ENCODE assay signal across 30 cellular contexts in the genomic region with DNA sequence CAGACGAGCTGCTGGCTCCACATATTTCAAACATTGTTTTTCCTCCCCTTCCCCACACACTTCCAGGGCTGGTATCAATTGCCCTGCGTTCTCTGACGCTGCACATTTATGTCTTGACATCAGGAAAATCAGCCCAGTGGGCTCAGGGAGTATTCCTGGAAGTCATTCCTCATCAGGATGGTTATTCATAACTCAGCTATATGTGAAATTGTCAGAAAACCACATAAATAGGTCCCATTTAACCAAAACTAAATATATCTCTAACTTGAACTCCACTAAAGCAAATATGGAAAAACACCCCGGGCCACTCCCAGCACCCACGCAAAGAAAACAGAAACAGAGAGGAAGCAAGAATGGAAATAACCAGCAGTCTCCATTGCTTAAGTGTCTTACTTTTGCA.
A peak's percentile ranks its signal among the peaks of the same experiment; 100 is the strongest.
DNase-seq lines count a peak whose midpoint lies in the region; ATAC-seq, FAIRE-seq and TF ChIP-seq lines count a peak whose summit lies in the region.
"Had no signal": no experiment of that assay in that cellular context is flagged by ENCODE, and none has a peak within 500 bp of the region (broad histone marks: within the 10 kb centered on the region; RNA-seq: fewer than 3 reads in every experiment).

No MANE protein-coding gene starts in this region.

- H3K4me1 ChIP-seq in GM12878 (ENCODE audit: control insufficient read depth, insufficient read depth, low read length) (no peaks in the 10 kb centered on the region), smooth muscle cell (ENCODE audit: low read depth) (no peaks in the 10 kb centered on the region)

- no peak for FAIRE-seq in GM12878 (lab: Jason Lieb, UNC)
- FAIRE-seq: endothelial cell of umbilical vein had no signal

- no peak overlapping the region for H3K4me3 Mint-ChIP-seq in activated CD8-positive, alpha-beta T cell treated with anti-CD3 and anti-CD28 coated beads for 36 hours
- H3K4me3 Mint-ChIP-seq: activated naive CD4-positive, alpha-beta T cell treated with anti-CD3 and anti-CD28 coated beads for 36 hours; activated T-cell treated with anti-CD3 and anti-CD28 coated beads, Interleukin-2, amount 50 U/mL, for 4 hours; HFFc6; IgD-negative memory B cell; memory B cell; T-helper 1 cell treated with Interleukin-12 subunit alpha and Interleukin-12 subunit beta and Interleukin-4 antibody, amounts not matched to agents 30 μg/mL and 1 μg/mL, for 36 hours had no signal

- no peak for TF ChIP-seq POLR2A in GM12878 (IDR thresholded peaks at IDR 0.05; ENCODE audit: low read depth, low read length)

- BruUV-seq in GM12878 (replicated peaks; lab: Mats Ljungman, UMichigan), result no TSS peak

- SMC1A ChIA-PET in GM12878 (lab: Charles Lee; ENCODE audit: uncharacterized antibody, unreplicated experiment), result interaction anchor here (1.4 to 2.6 kb wide), 6 partner anchors 9 to 58 kb away, joined by 3 to 9 read pairs (median 5); no protein-coding TSS in a partner anchor

- no peak overlapping the region for H3K4me2 ChIP-seq in GM12878 (ENCODE audit: control insufficient read depth, insufficient read depth)
- H3K4me2 ChIP-seq in smooth muscle cell, result peak overlapping the region; percentile 58

- no peak overlapping the region for H3K27ac Mint-ChIP-seq in activated CD8-positive, alpha-beta T cell treated with anti-CD3 and anti-CD28 coated beads for 36 hours
- H3K27ac Mint-ChIP-seq: activated naive CD4-positive, alpha-beta T cell treated with anti-CD3 and anti-CD28 coated beads for 36 hours; HFFc6; IgD-negative memory B cell; memory B cell; naive B cell; T-helper 1 cell treated with Interleukin-12 subunit alpha and Interleukin-12 subunit beta and Interleukin-4 antibody, amounts not matched to agents 30 μg/mL and 1 μg/mL, for 36 hours had no signal

- TF ChIP-seq CTCF in GM12878 (IDR thresholded peaks at IDR 0.05 in 2 of 3, conservative IDR thresholded peaks at IDR 0.05 in 1 of 3; ENCODE audit: control insufficient read depth in 2 of 3, extremely low read depth in 1 of 3, insufficient read depth in 1 of 3, low read depth in 3 of 3, low read length in 3 of 3) (no peak), smooth muscle cell (IDR thresholded peaks at IDR 0.05; ENCODE audit: borderline replicate concordance, insufficient read depth, poor library complexity, severe bottlenecking) (no peak)
- no peak for TF ChIP-seq CTCF in activated CD8-positive, alpha-beta T cell treated with anti-CD3 and anti-CD28 coated beads for 36 hours (IDR thresholded peaks at IDR 0.05)

- H3K9ac ChIP-seq in GM12878 (ENCODE audit: control insufficient read depth, insufficient read depth, low read length) (no peak overlapping the region), smooth muscle cell (ENCODE audit: low read depth) (no peak overlapping the region)
- H3K9ac ChIP-seq: GM23248 had no signal

- no peaks in the 10 kb centered on the region for H3K36me3 Mint-ChIP-seq in activated CD8-positive, alpha-beta T cell treated with anti-CD3 and anti-CD28 coated beads for 36 hours (ENCODE audit: low read depth)

- no peaks in the 10 kb centered on the region for H4K20me1 ChIP-seq in GM12878 (ENCODE audit: control insufficient read depth, insufficient read depth)
- no peaks in the 10 kb centered on the region for H4K20me1 ChIP-seq in smooth muscle cell (ENCODE audit: low read depth)

- no peaks in the 10 kb centered on the region for H3F3A ChIP-seq in smooth muscle cell (ENCODE audit: low read depth)

- H3K27me3 Mint-ChIP-seq in activated CD8-positive, alpha-beta T cell treated with anti-CD3 and anti-CD28 coated beads for 36 hours, result no peaks in the 10 kb centered on the region
- H3K27me3 Mint-ChIP-seq: IgD-negative memory B cell, memory B cell, naive B cell had no signal

- TF ChIP-seq EP300 in GM12878 (IDR thresholded peaks at IDR 0.05; ENCODE audit: borderline replicate concordance in 1 of 2, control insufficient read depth in 1 of 2, low read depth in 2 of 2, low read length in 2 of 2), result no peak

- H3K27me3 ChIP-seq in GM12878 (replicated peaks in 1 of 2; ENCODE audit: control insufficient read depth in 2 of 2, insufficient read depth in 2 of 2, low read length in 1 of 2) (no peaks in the 10 kb centered on the region), smooth muscle cell (ENCODE audit: low read depth) (no peaks in the 10 kb centered on the region)
- H3K27me3 ChIP-seq: dorsolateral prefrontal cortex, upper lobe of right lung had no signal

- H3K27ac ChIP-seq in GM12878 (ENCODE audit: control insufficient read depth, insufficient read depth), result no peak overlapping the region
- peak overlapping the region; percentile 66 for H3K27ac ChIP-seq in smooth muscle cell (ENCODE audit: low read depth)
- H3K27ac ChIP-seq: GM23248, SK-N-MC, upper lobe of right lung had no signal

- H3K4me1 Mint-ChIP-seq in activated CD8-positive, alpha-beta T cell treated with anti-CD3 and anti-CD28 coated beads for 36 hours (ENCODE audit: low read depth), result peaks cover 11% of the 10 kb centered on the region

- no peak overlapping the region for H2AFZ ChIP-seq in GM12878 (ENCODE audit: control insufficient read depth, low read depth, low read length)
- H2AFZ ChIP-seq in smooth muscle cell (ENCODE audit: low read depth), result no peak overlapping the region
- H2AFZ ChIP-seq: GM23248 had no signal

- H3K79me2 ChIP-seq in GM12878 (ENCODE audit: control insufficient read depth, insufficient read depth, low read length) (no peaks in the 10 kb centered on the region), smooth muscle cell (ENCODE audit: low read depth) (no peaks in the 10 kb centered on the region)

- H3K4me3 ChIP-seq in GM12878 (no peak overlapping the region), smooth muscle cell (no peak overlapping the region)
- H3K4me3 ChIP-seq: dorsolateral prefrontal cortex, GM23248, SK-N-MC, upper lobe of right lung had no signal

- peak; percentile 39 for DNase-seq in COLO829 (ENCODE audit: low spot score)
- DNase-seq in GM12878 (ENCODE audit: low read depth, low spot score), result no peak
- DNase-seq in fibroblast of peridontal ligament (ENCODE audit: extremely low read depth), result peak; percentile 86
- DNase-seq in smooth muscle cell (lab: John Stamatoyannopoulos, UW; ENCODE audit: unreplicated experiment), result no peak
- DNase-seq in activated CD8-positive, alpha-beta T cell treated with anti-CD3 and anti-CD28 coated beads for 36 hours, result no peak
- no peak for DNase-seq in posterior cingulate gyrus
- no peak for DNase-seq in DMS 273 (lab: John Stamatoyannopoulos, UW; ENCODE audit: unreplicated experiment)
- DNase-seq in kidney tubule cell (ENCODE audit: low spot score), result no peak
- DNase-seq: activated naive CD4-positive, alpha-beta T cell treated with anti-CD3 and anti-CD28 coated beads for 36 hours; activated T-cell treated with anti-CD3 and anti-CD28 coated beads, Interleukin-2, amount 50 U/mL, for 4 hours; amniotic stem cell; Calu3; central memory CD4-positive, alpha-beta T cell; dorsolateral prefrontal cortex; EL; GM23248; HFFc6; left colon; naive B cell; NCI-H1105; NCI-H2029; NCI-H526 treated with DMSO at 0.1 percent for 48 hours; right cardiac atrium; RPMI8226; upper lobe of right lung had no signal

- H3K9me3 Mint-ChIP-seq in activated CD8-positive, alpha-beta T cell treated with anti-CD3 and anti-CD28 coated beads for 36 hours, result peaks cover 5% of the 10 kb centered on the region
- H3K9me3 Mint-ChIP-seq: activated T-cell treated with anti-CD3 and anti-CD28 coated beads, Interleukin-2, amount 50 U/mL, for 4 hours; HFFc6 had no signal

- peaks cover 2% of the 10 kb centered on the region; the same call in 2 of the 3 replicates for H3K9me3 ChIP-seq in GM12878 (replicated peaks; ENCODE audit: control insufficient read depth, insufficient read depth, low read length)
- H3K9me3 ChIP-seq in smooth muscle cell (replicated peaks; ENCODE audit: low read depth), result no peaks in the 10 kb centered on the region
- H3K9me3 ChIP-seq: upper lobe of right lung had no signal

- in situ Hi-C loops in GM12878 (cut with MboI), result no loop called here

- no peaks in the 10 kb centered on the region for H3K36me3 ChIP-seq in GM12878 (ENCODE audit: control insufficient read depth in 2 of 2, insufficient read depth in 2 of 2, low read length in 1 of 2)
- H3K36me3 ChIP-seq in smooth muscle cell (ENCODE audit: low read depth), result no peaks in the 10 kb centered on the region
- H3K36me3 ChIP-seq: upper lobe of right lung had no signal

- intact Hi-C loops in GM12878 (cut with micrococcal nuclease; ENCODE audit: unreplicated experiment) (no loop called here), posterior cingulate gyrus (cut with DNase I) (no loop called here)
- intact Hi-C loops in activated CD8-positive, alpha-beta T cell treated with anti-CD3 and anti-CD28 coated beads for 36 hours (cut with micrococcal nuclease), result no loop called here

- CTCF ChIA-PET in GM12878 (lab: Yijun Ruan, JAX), result interaction anchor here (1.9 kb wide), 1 partner anchor 9 kb away, joined by 6 read pairs; no protein-coding TSS in a partner anchor
- CTCF ChIA-PET in activated CD8-positive, alpha-beta T cell treated with anti-CD3 and anti-CD28 coated beads for 36 hours (lab: Charles Lee), result no interaction called here

- POLR2A ChIA-PET in GM12878 (lab: Charles Lee), result interaction anchor here (0.9 to 2.5 kb wide), 2 partner anchors 14 to 18 kb away, joined by 3 to 9 read pairs; no protein-coding TSS in a partner anchor
- POLR2A ChIA-PET in activated CD8-positive, alpha-beta T cell treated with anti-CD3 and anti-CD28 coated beads for 36 hours (lab: Charles Lee), result interaction anchor here (0.7 kb wide), 1 partner anchor 316 kb away, joined by 3 read pairs; no protein-coding TSS in a partner anchor

- TF ChIP-seq RAD21 in GM12878 (IDR thresholded peaks at IDR 0.05; ENCODE audit: insufficient read depth, low read depth, low read length), result no peak

- RAD21 ChIA-PET in GM12878 (lab: Charles Lee; ENCODE audit: unreplicated experiment), result interaction anchor here (0.9 kb wide), 1 partner anchor 51 kb away, joined by 3 read pairs; no protein-coding TSS in a partner anchor

- 76% methylated on average over 5 of the region's 5 CpGs for WGBS in GM12878 (ENCODE audit: insufficient coverage, insufficient replicate concordance, low lambda C conversion rate, missing lambda C conversion rate)
- 41% methylated on average over 5 of the region's 5 CpGs for WGBS in smooth muscle cell (ENCODE audit: low lambda C conversion rate)

- no peak for ATAC-seq in GM12878
- ATAC-seq in activated CD8-positive, alpha-beta T cell treated with anti-CD3 and anti-CD28 coated beads for 36 hours, result no peak
- ATAC-seq: activated T-cell treated with anti-CD3 and anti-CD28 coated beads, Interleukin-2, amount 50 U/mL, for 4 hours; left colon; upper lobe of right lung had no signal

TF ChIP-seq in GM12878, 131 proteins besides CTCF, POLR2A, EP300 and RAD21 (continues in another document):
- TF ChIP-seq SIN3A (IDR thresholded peaks at IDR 0.05; ENCODE audit: low read depth, low read length) (no peak), ZNF384 (IDR thresholded peaks at IDR 0.05; ENCODE audit: borderline replicate concordance, low read depth, low read length) (no peak), EGR1 (IDR thresholded peaks at IDR 0.05; ENCODE audit: borderline replicate concordance in 1 of 2, low read depth in 2 of 2, low read length in 2 of 2) (0 out of 3 replicates have a peak, but pooled peaks of 1 of the 2 experiments have one; percentile 12), POLR2AphosphoS5 (IDR thresholded peaks at IDR 0.05; ENCODE audit: low read length) (no peak), KLF5 (IDR thresholded peaks at IDR 0.05; ENCODE audit: partially characterized antibody) (no peak), NFIC (IDR thresholded peaks at IDR 0.05; ENCODE audit: low read depth, low read length) (0 out of 2 replicates have a peak, but pooled peaks have one; percentile 20)

Comparison
In these comparisons a context has a peak if more than half of its experiments do, and no peak if none do; other contexts are left out.
1. DNase-seq: peak in COLO829 (single experiment) and fibroblast of peridontal ligament (single experiment); none in GM12878 (single experiment), smooth muscle cell (single experiment), activated CD8-positive, alpha-beta T cell treated with anti-CD3 and anti-CD28 coated beads for 36 hours (single experiment), posterior cingulate gyrus (0 of 10), DMS 273 (single experiment) and kidney tubule cell (single experiment).